Comparison of ENCODE assay signal across 12 cellular contexts in the genomic region with DNA sequence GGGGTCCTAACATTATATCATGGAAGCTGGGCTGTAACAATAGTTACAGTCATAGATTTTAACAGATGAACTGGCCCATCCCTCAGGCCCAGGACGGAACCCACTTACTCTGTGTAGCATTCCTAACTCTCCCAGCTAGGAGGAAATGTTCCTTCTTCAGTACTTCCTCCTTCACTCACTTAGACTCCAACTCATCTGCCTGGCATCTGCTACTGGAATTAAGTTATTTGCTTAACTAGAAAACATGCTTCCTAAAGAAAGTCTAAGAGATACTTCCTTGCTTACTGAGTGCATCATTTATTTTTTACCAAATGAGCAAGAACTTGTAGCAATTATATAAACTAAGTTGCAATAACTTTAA. TPM values are rescaled to one million over a fixed set of nuclear protein-coding genes. Genes with fewer than 3 reads are reported as not detected.
A peak's percentile ranks its signal among the peaks of the same experiment; 100 is the strongest.
DNase-seq lines count a peak whose midpoint lies in the region; ATAC-seq and TF ChIP-seq lines count a peak whose summit lies in the region.
"Had no signal": no experiment of that assay in that cellular context is flagged by ENCODE, and none has a peak within 500 bp of the region (broad histone marks: within the 10 kb centered on the region; RNA-seq: fewer than 3 reads in every experiment).

No MANE protein-coding gene starts in this region.

- H3K27me3 ChIP-seq in fibroblast of lung (ENCODE audit: control insufficient read depth, insufficient read depth, low read length) (no peaks in the 10 kb centered on the region), prostate gland (replicated peaks; ENCODE audit: insufficient read depth) (no peaks in the 10 kb centered on the region)

- 14% methylated on average over 1 of the region's 1 CpG for WGBS in prostate gland

- intact Hi-C loops in prostate gland (cut with DNase I) = no loop called here

- DNase-seq in EH (ENCODE audit: low read depth) (peak; percentile 84), fibroblast of lung (ENCODE audit: low read depth in 2 of 2) (peak; percentile 51 to 80), prostate gland (ENCODE audit: low spot score) (peak; percentile 40), T-helper 1 cell (no peak)
- no peak for DNase-seq in stimulated activated CD4-positive, alpha-beta T cell treated with anti-CD3 and anti-CD28 coated beads, Interleukin-4, amount 100 ng/mL, for 4 hours
- DNase-seq in NK-92 treated with Interleukin-12 subunit alpha and Interleukin-12 subunit beta, amount 100 ng/mL, for 24 hours (lab: John Stamatoyannopoulos, UW) = no peak
- DNase-seq in activated CD4-positive, alpha-beta T cell treated with anti-CD3 and anti-CD28 coated beads for 48 hours = no peak
- DNase-seq: activated B cell treated with CpG ODN at 0.5 μM for 24 hours, DMS79, lower lobe of right lung, NCI-H1092 had no signal

- no peak for TF ChIP-seq POLR2A in prostate gland (IDR thresholded peaks at IDR 0.05)

- no peaks in the 10 kb centered on the region for H3K36me3 ChIP-seq in fibroblast of lung (ENCODE audit: control insufficient read depth, insufficient read depth, low read length)
- no peaks in the 10 kb centered on the region for H3K36me3 ChIP-seq in prostate gland

- no peaks in the 10 kb centered on the region for H3K79me2 ChIP-seq in fibroblast of lung (ENCODE audit: control insufficient read depth, insufficient read depth, low read length)

- H3K4me1 ChIP-seq in fibroblast of lung (ENCODE audit: control insufficient read depth, extremely low read depth, insufficient read depth, low read length) (peaks cover 7% of the 10 kb centered on the region), prostate gland (replicated peaks) (peaks cover 9% of the 10 kb centered on the region)
- H3K4me1 ChIP-seq: lower lobe of right lung had no signal

- H3K4me3 ChIP-seq in fibroblast of lung (replicated peaks in 1 of 4; ENCODE audit: control extremely low read depth in 1 of 4, insufficient read depth in 1 of 4, low read depth in 3 of 4, low read length in 4 of 4) (no peak overlapping the region), prostate gland (no peak overlapping the region)
- H3K4me3 ChIP-seq: lower lobe of right lung had no signal

- H3K9me3 ChIP-seq in fibroblast of lung (ENCODE audit: control insufficient read depth, insufficient read depth, low read depth, low read length) = no peaks in the 10 kb centered on the region
- H3K9me3 ChIP-seq in prostate gland = no peaks in the 10 kb centered on the region
- H3K9me3 ChIP-seq: lower lobe of right lung had no signal

- H3K27ac ChIP-seq in fibroblast of lung (ENCODE audit: insufficient read depth, low read length) (peak overlapping the region; percentile 34), prostate gland (peak overlapping the region; percentile 45 to 48)
- H3K27ac ChIP-seq: lower lobe of right lung had no signal

- no peak for TF ChIP-seq CTCF in fibroblast of lung (conservative IDR thresholded peaks at IDR 0.05 in 1 of 2, IDR thresholded peaks at IDR 0.05 in 1 of 2; ENCODE audit: low read depth in 1 of 2, low read length in 2 of 2)
- no peak for TF ChIP-seq CTCF in prostate gland (IDR thresholded peaks at IDR 0.05)

- no peaks in the 10 kb centered on the region for H4K20me1 ChIP-seq in fibroblast of lung (ENCODE audit: control insufficient read depth, extremely low read depth, insufficient read depth, low read length)

- H3K9ac ChIP-seq in fibroblast of lung (ENCODE audit: insufficient read depth, low read length) = no peak overlapping the region

- ATAC-seq in SK-N-SH treated with all-trans-retinoic acid at 6 μM for 48 hours = peak; percentile 94
- ATAC-seq: lower lobe of right lung had no signal

- peak overlapping the region; percentile 59 for H3K4me2 ChIP-seq in fibroblast of lung (ENCODE audit: extremely low read depth, insufficient read depth, low read length)

- peak overlapping the region; percentile 58 for H2AFZ ChIP-seq in fibroblast of lung (ENCODE audit: low read length)

TF ChIP-seq in SK-N-SH treated with all-trans-retinoic acid at 6 μM for 48 hours, 23 proteins besides CTCF, POLR2A, EP300 and RAD21:
- TF ChIP-seq CREB5 (CRISPR knock-in tag; IDR thresholded peaks at IDR 0.05; ENCODE audit: low read depth) (no peak), ZNF565 (CRISPR knock-in tag; conservative IDR thresholded peaks at IDR 0.05; ENCODE audit: low read depth) (no peak), ZNF70 (CRISPR knock-in tag; IDR thresholded peaks at IDR 0.05) (no peak), SNAI2 (CRISPR knock-in tag; IDR thresholded peaks at IDR 0.05) (no peak), ZFP3 (CRISPR knock-in tag; IDR thresholded peaks at IDR 0.05) (no peak), CSDC2 (CRISPR knock-in tag; IDR thresholded peaks at IDR 0.05) (no peak), ARNTL (CRISPR knock-in tag; IDR thresholded peaks at IDR 0.05; ENCODE audit: borderline replicate concordance, low read depth) (no peak), RARB (CRISPR knock-in tag; IDR thresholded peaks at IDR 0.05) (no peak), PATZ1 (CRISPR knock-in tag; IDR thresholded peaks at IDR 0.05; ENCODE audit: borderline replicate concordance) (no peak), ZC3H10 (CRISPR knock-in tag; IDR thresholded peaks at IDR 0.05) (no peak), PPARA (CRISPR knock-in tag; IDR thresholded peaks at IDR 0.05; ENCODE audit: borderline replicate concordance) (no peak), TCF4 (CRISPR knock-in tag; IDR thresholded peaks at IDR 0.05; ENCODE audit: borderline replicate concordance) (no peak), GLIS3 (CRISPR knock-in tag; IDR thresholded peaks at IDR 0.05) (no peak), TSHZ2 (CRISPR knock-in tag; IDR thresholded peaks at IDR 0.05) (no peak)

RNA-seq across cellular contexts. Expression of gene GCLC, which starts 20.5 kb away (rescaled TPM):
- total RNA-seq in fibroblast of lung (31.4 and 35.4 TPM in 2 replicates), prostate gland (10 to 100 TPM; 77.1 to 81.2 TPM)
- polyA plus RNA-seq in fibroblast of lung = 16.0 and 24.4 TPM in 2 replicates
- 12.7 and 19.1 TPM in 2 replicates for polyA plus RNA-seq in fibroblast of lung (2012)
- polyA minus RNA-seq in fibroblast of lung (ENCODE audit: low replicate concordance) = 8.9 and 11.3 TPM in 2 replicates

Comparison
In these comparisons a context has a peak if more than half of its experiments do, and no peak if none do; other contexts are left out.
1. DNase-seq: peak in EH (single experiment), fibroblast of lung (2 of 2) and prostate gland (single experiment); none in stimulated activated CD4-positive, alpha-beta T cell treated with anti-CD3 and anti-CD28 coated beads, Interleukin-4, amount 100 ng/mL, for 4 hours (0 of 2), NK-92 treated with Interleukin-12 subunit alpha and Interleukin-12 subunit beta, amount 100 ng/mL, for 24 hours (single experiment), activated CD4-positive, alpha-beta T cell treated with anti-CD3 and anti-CD28 coated beads for 48 hours (single experiment) and T-helper 1 cell (0 of 5).